ENCODE assay signal across 9 cellular contexts in the genomic region with DNA sequence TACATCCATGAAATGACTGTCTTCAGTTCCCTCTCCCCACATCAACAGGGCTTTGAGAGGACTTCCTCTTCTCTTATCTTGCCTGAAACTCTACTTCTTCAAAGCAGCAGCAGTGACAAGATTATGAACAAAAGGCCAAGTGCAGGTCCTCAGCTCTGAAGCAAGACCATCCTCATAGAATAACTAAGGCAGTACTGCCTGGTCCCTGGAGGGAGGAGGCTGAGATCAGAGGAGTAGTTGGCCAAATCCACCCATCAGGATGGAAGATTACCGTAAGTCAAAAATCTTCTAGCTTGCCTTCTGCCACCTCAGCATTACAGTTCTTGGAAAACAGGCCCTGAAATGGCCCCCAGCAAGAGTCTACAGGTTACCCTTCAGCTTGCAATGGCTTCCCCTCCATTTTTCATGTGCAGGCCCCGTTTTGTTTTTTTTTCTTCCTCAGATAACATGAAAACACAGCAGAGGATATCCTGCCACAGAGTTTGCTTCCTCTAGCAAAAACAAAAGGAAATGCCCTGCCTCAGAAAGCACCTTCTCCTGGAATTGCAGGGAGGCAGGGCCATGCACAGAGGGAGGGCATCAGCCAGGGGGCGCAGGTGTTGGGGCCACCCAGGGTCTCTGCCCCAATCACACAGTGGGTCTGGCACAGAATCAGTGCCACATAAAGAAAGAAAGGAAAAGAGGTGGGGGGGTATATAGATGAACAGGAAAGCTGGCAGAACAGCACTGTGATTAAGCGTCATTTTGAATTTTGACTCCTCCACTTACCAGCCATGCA. TPM values are rescaled to one million over a fixed set of nuclear protein-coding genes. Genes with fewer than 3 reads are reported as not detected.
A peak's percentile ranks its signal among the peaks of the same experiment; 100 is the strongest.
DNase-seq lines count a peak whose midpoint lies in the region; ATAC-seq, FAIRE-seq and TF ChIP-seq lines count a peak whose summit lies in the region.
"Had no signal": no experiment of that assay in that cellular context is flagged by ENCODE, and none has a peak within 500 bp of the region (broad histone marks: within the 10 kb centered on the region; RNA-seq: fewer than 3 reads in every experiment).

No MANE protein-coding gene starts in this region.

- FAIRE-seq in kidney (lab: Jason Lieb, UNC): no peak

- peaks cover 33% of the 10 kb centered on the region for H3K36me3 ChIP-seq in KOPT-K1 (ENCODE audit: insufficient read depth, low read length)
- peaks cover 0 to 7% of the 10 kb centered on the region in 2 donors for H3K36me3 ChIP-seq in kidney (ENCODE audit: control insufficient read depth in 1 of 2, insufficient read depth in 2 of 2, low read length in 2 of 2)

- no peak overlapping the region for H3K9ac ChIP-seq in kidney (ENCODE audit: low read length in 2 of 2)

- DNase-seq in AML-193 (lab: John Stamatoyannopoulos, UW): peak; percentile 23 to 60
- peak; percentile 38 to 39 for DNase-seq in activated T-cell treated with anti-CD3 and anti-CD28 coated beads, Interleukin-2, amount 50 U/mL, for 48 hours
- DNase-seq in kidney: no peak
- DNase-seq in SK-N-DZ (ENCODE audit: low spot score): no peak
- no peak for DNase-seq in effector CD4-positive, alpha-beta T cell
- no peak for DNase-seq in retina
- DNase-seq: DMS79 had no signal

- TF ChIP-seq CTCF in kidney (IDR thresholded peaks at IDR 0.05; ENCODE audit: borderline replicate concordance, extremely low read depth, insufficient read depth): no peak

- no peak overlapping the region for H3K4me3 ChIP-seq in kidney (ENCODE audit: low read length in 2 of 2)

- intact Hi-C loops in kidney (cut with DNase I): no loop called here

- H3K9me3 ChIP-seq in KOPT-K1 (ENCODE audit: insufficient read depth, low read length, poor library complexity, severe bottlenecking) (no peaks in the 10 kb centered on the region), kidney (ENCODE audit: control insufficient read depth in 1 of 2, low read length in 2 of 2) (no peaks in the 10 kb centered on the region)

- H3K27ac ChIP-seq in KOPT-K1 (ENCODE audit: low read depth, low read length, poor library complexity, severe bottlenecking) (peak overlapping the region; percentile 61), kidney (ENCODE audit: low read depth in 2 of 2, low read length in 2 of 2) (peak overlapping the region; percentile 47 to 51)

- peaks cover 8 to 15% of the 10 kb centered on the region in 2 donors for H3K4me1 ChIP-seq in kidney (ENCODE audit: control insufficient read depth in 1 of 2, insufficient read depth in 1 of 2, low read depth in 1 of 2, low read length in 2 of 2)

- no peak for ATAC-seq in HG03139 (IDR thresholded peaks at IDR 0.05; ENCODE audit: unreplicated experiment)

RNA-seq across cellular contexts. Expression of gene KLHL3, which starts 40.0 kb away (rescaled TPM):
- total RNA-seq in kidney: 15.0 TPM
- 8.6 TPM for polyA plus RNA-seq in kidney (ENCODE audit: insufficient read depth, low read depth, low replicate concordance)
- polyA plus RNA-seq in SK-N-DZ (2014; cell fraction: cytosol; rRNA removed): 3.4 and 4.1 TPM in 2 replicates
- 14.0 and 20.3 TPM in 2 replicates for polyA plus RNA-seq in SK-N-DZ (2014; cell fraction: nucleus; rRNA removed)

RNA-seq across cellular contexts. Expression of gene HNRNPA0, which starts 58.3 kb away (rescaled TPM):
- 28.3 TPM for total RNA-seq in kidney
- 16.0 TPM for polyA plus RNA-seq in kidney (ENCODE audit: insufficient read depth, low read depth, low replicate concordance)
- polyA plus RNA-seq in SK-N-DZ (2014; cell fraction: cytosol; rRNA removed): 31.3 and 45.2 TPM in 2 replicates
- 11.8 and 15.1 TPM in 2 replicates for polyA plus RNA-seq in SK-N-DZ (2014; cell fraction: nucleus; rRNA removed)

Comparison
In these comparisons a context has a peak if more than half of its experiments do, and no peak if none do; other contexts are left out.
1. DNase-seq: peak in AML-193 (2 of 2) and activated T-cell treated with anti-CD3 and anti-CD28 coated beads, Interleukin-2, amount 50 U/mL, for 48 hours (2 of 2); none in kidney (single experiment), SK-N-DZ (single experiment), effector CD4-positive, alpha-beta T cell (single experiment) and retina (single experiment).